1 cellular context compared by ENCODE assay signal in the genomic region with DNA sequence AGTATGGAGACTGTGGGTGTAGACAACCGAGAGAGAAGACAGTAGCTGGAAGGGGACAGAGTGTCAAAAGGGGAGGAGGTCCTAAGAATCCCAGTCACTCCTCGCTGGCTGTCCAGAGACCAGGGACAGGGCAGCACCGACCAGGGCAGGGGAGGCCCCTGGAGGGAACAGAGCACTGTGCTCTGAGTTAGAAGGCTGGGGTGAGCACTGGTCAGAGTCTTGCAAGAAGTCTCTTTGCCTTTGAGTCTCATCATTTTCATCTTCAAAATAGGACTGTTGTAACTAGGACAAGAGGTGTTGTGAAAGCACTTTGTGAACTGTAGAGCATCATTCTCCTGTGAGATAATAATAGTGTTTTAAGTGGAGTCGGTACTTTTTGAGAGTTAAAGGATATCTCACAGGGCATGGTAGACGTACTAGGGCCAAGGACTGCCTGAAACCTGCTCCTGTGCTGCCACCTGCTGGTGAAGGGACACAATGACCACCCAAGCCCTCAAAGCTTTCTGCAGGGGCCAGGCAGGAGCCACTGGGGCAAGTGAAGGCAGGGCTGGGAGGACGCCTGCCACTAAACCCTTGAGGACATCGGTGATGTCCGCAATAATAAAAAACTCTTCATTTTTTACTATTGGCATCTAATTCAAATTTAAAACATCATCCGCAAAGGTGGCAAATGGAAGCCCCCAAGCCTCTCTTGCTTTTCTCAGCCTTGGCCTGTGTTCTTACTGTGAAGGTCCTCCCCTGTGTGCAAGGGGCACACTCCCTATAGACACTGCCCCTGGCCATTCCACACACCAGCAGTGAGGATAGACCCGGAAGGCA.
TF ChIP-seq lines count a peak whose summit lies in the region.

No MANE protein-coding gene starts in this region.

TF ChIP-seq in K562, 482 proteins besides CTCF, POLR2A, EP300 and RAD21 (continued from another document):
- TF ChIP-seq, protein P1, sequence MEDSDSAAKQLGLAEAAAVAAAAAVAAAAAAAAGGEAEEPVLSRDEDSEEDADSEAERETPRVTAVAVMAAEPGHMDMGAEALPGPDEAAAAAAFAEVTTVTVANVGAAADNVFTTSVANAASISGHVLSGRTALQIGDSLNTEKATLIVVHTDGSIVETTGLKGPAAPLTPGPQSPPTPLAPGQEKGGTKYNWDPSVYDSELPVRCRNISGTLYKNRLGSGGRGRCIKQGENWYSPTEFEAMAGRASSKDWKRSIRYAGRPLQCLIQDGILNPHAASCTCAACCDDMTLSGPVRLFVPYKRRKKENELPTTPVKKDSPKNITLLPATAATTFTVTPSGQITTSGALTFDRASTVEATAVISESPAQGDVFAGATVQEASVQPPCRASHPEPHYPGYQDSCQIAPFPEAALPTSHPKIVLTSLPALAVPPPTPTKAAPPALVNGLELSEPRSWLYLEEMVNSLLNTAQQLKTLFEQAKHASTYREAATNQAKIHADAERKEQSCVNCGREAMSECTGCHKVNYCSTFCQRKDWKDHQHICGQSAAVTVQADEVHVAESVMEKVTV (CRISPR knock-in tag; IDR thresholded peaks at IDR 0.05), result peak; percentile 95
- TF ChIP-seq STAG1 (CRISPR knock-in tag; IDR thresholded peaks at IDR 0.05; ENCODE audit: borderline replicate concordance) (peak; percentile 80; the same call in 1 of the 2 replicates), ARID2 (IDR thresholded peaks at IDR 0.05) (peak; percentile 67; the same call in 1 of the 2 replicates), ZNF24 (IDR thresholded peaks at IDR 0.05) (0 out of 2 replicates have a peak, but pooled peaks have one; percentile 21), BRCA1 (IDR thresholded peaks at IDR 0.05) (no peak), BRCA1 (CRISPR knock-in tag; IDR thresholded peaks at IDR 0.05) (no peak), MEF2D (tag; conservative IDR thresholded peaks at IDR 0.05; ENCODE audit: low read depth) (no peak), XRCC5 (IDR thresholded peaks at IDR 0.05; ENCODE audit: low read depth, low read length) (peak; percentile 46; the same call in 1 of the 2 replicates), ATF1 (CRISPR knock-in tag; IDR thresholded peaks at IDR 0.05) (no peak), ATF1 (tag; IDR thresholded peaks at IDR 0.05) (peak; percentile 21; the same call in 1 of the 2 replicates), CC2D1A (IDR thresholded peaks at IDR 0.05) (0 out of 2 replicates have a peak, but pooled peaks have one; percentile 38)
- TF ChIP-seq, protein P2, sequence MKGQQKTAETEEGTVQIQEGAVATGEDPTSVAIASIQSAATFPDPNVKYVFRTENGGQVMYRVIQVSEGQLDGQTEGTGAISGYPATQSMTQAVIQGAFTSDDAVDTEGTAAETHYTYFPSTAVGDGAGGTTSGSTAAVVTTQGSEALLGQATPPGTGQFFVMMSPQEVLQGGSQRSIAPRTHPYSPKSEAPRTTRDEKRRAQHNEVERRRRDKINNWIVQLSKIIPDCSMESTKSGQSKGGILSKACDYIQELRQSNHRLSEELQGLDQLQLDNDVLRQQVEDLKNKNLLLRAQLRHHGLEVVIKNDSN (CRISPR knock-in tag; IDR thresholded peaks at IDR 0.05), result 0 out of 2 replicates have a peak, but pooled peaks have one; percentile 3
- TF ChIP-seq, protein P3, sequence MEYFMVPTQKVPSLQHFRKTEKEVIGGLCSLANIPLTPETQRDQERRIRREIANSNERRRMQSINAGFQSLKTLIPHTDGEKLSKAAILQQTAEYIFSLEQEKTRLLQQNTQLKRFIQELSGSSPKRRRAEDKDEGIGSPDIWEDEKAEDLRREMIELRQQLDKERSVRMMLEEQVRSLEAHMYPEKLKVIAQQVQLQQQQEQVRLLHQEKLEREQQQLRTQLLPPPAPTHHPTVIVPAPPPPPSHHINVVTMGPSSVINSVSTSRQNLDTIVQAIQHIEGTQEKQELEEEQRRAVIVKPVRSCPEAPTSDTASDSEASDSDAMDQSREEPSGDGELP (CRISPR knock-in tag; IDR thresholded peaks at IDR 0.05; ENCODE audit: borderline replicate concordance), result peak; percentile 3; the same call in 1 of the 2 replicates
- TF ChIP-seq, protein P4, sequence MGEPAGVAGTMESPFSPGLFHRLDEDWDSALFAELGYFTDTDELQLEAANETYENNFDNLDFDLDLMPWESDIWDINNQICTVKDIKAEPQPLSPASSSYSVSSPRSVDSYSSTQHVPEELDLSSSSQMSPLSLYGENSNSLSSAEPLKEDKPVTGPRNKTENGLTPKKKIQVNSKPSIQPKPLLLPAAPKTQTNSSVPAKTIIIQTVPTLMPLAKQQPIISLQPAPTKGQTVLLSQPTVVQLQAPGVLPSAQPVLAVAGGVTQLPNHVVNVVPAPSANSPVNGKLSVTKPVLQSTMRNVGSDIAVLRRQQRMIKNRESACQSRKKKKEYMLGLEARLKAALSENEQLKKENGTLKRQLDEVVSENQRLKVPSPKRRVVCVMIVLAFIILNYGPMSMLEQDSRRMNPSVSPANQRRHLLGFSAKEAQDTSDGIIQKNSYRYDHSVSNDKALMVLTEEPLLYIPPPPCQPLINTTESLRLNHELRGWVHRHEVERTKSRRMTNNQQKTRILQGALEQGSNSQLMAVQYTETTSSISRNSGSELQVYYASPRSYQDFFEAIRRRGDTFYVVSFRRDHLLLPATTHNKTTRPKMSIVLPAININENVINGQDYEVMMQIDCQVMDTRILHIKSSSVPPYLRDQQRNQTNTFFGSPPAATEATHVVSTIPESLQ (CRISPR knock-in tag; IDR thresholded peaks at IDR 0.05), result no peak
- TF ChIP-seq, protein P5, sequence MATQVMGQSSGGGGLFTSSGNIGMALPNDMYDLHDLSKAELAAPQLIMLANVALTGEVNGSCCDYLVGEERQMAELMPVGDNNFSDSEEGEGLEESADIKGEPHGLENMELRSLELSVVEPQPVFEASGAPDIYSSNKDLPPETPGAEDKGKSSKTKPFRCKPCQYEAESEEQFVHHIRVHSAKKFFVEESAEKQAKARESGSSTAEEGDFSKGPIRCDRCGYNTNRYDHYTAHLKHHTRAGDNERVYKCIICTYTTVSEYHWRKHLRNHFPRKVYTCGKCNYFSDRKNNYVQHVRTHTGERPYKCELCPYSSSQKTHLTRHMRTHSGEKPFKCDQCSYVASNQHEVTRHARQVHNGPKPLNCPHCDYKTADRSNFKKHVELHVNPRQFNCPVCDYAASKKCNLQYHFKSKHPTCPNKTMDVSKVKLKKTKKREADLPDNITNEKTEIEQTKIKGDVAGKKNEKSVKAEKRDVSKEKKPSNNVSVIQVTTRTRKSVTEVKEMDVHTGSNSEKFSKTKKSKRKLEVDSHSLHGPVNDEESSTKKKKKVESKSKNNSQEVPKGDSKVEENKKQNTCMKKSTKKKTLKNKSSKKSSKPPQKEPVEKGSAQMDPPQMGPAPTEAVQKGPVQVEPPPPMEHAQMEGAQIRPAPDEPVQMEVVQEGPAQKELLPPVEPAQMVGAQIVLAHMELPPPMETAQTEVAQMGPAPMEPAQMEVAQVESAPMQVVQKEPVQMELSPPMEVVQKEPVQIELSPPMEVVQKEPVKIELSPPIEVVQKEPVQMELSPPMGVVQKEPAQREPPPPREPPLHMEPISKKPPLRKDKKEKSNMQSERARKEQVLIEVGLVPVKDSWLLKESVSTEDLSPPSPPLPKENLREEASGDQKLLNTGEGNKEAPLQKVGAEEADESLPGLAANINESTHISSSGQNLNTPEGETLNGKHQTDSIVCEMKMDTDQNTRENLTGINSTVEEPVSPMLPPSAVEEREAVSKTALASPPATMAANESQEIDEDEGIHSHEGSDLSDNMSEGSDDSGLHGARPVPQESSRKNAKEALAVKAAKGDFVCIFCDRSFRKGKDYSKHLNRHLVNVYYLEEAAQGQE (CRISPR knock-in tag; IDR thresholded peaks at IDR 0.05; ENCODE audit: low read depth), result no peak
